Comparison of ENCODE assay signal across 8 cellular contexts in the genomic region with DNA sequence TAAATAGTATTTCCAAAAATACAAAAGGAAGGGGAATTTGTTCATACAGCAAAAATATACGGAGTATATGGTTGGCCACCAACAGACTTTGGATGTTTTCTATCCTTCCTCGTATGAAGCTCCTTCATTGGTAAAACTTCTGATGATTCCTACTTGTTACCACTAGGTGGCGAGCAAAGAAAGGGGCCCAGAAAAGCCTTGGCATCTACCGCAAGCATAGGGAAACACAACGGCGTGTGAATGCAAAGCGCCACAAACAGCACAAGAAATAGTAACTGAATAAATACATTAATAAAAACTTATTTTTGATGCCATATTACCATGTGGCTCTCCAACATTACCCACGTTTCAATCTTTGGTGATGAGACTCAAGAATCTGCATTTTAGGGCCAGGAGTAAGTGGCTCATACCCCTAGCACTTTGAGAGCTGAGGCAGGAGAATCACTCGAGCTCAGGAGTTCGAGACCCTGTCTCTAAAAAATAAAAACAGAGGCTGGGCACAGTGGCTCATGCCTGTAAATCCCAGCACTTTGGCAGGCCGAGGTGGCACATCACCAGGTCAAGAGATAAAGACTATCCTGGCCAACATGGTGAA. TPM values are rescaled to one million over a fixed set of nuclear protein-coding genes. Genes with fewer than 3 reads are reported as not detected.
DNase-seq lines count a peak whose midpoint lies in the region; ATAC-seq and TF ChIP-seq lines count a peak whose summit lies in the region.

No MANE protein-coding gene starts in this region.

- peaks cover 35% of the 10 kb centered on the region for H3K36me3 Mint-ChIP-seq in activated naive CD8-positive, alpha-beta T cell treated with anti-CD3 and anti-CD28 coated beads, Interleukin-2, amount 50 U/mL, for 24 hours (ENCODE audit: low read depth)

- no peaks in the 10 kb centered on the region for H3K27me3 Mint-ChIP-seq in activated naive CD8-positive, alpha-beta T cell treated with anti-CD3 and anti-CD28 coated beads, Interleukin-2, amount 50 U/mL, for 24 hours

- intact Hi-C loops in Right ventricle myocardium superior (cut with DNase I) = loop anchor here (5.0 kb wide), 1 partner anchor 152 kb away; a partner anchor contains a TSS

- H3K9me3 Mint-ChIP-seq in activated naive CD8-positive, alpha-beta T cell treated with anti-CD3 and anti-CD28 coated beads, Interleukin-2, amount 50 U/mL, for 24 hours = no peaks in the 10 kb centered on the region

- H3K4me1 Mint-ChIP-seq in activated naive CD8-positive, alpha-beta T cell treated with anti-CD3 and anti-CD28 coated beads, Interleukin-2, amount 50 U/mL, for 24 hours = peaks cover 72% of the 10 kb centered on the region

- ATAC-seq in SK-N-SH treated with all-trans-retinoic acid at 6 μM for 48 hours (peak; percentile 79), Right ventricle myocardium superior (ENCODE audit: poor library complexity) (peak; percentile 78), HG03135 (IDR thresholded peaks at IDR 0.05; ENCODE audit: unreplicated experiment) (no peak), GM21723 (IDR thresholded peaks at IDR 0.05; ENCODE audit: unreplicated experiment) (no peak)
- ATAC-seq in activated naive CD8-positive, alpha-beta T cell treated with anti-CD3 and anti-CD28 coated beads, Interleukin-2, amount 50 U/mL, for 24 hours = peak; percentile 42

- peak overlapping the region; percentile 31 for H3K27ac Mint-ChIP-seq in activated naive CD8-positive, alpha-beta T cell treated with anti-CD3 and anti-CD28 coated beads, Interleukin-2, amount 50 U/mL, for 24 hours

- DNase-seq in GM03348 (ENCODE audit: low spot score) = peak; percentile 79
- DNase-seq in NCI-H1092 treated with DMSO at 0.1 percent for 48 hours (lab: John Stamatoyannopoulos, UW) = peak; percentile 67
- peak; percentile 36 for DNase-seq in activated naive CD8-positive, alpha-beta T cell treated with anti-CD3 and anti-CD28 coated beads, Interleukin-2, amount 50 U/mL, for 24 hours
- DNase-seq in Right ventricle myocardium superior = no peak
- peak; percentile 90 for DNase-seq in pons (ENCODE audit: low spot score)

- no peak overlapping the region for H3K4me3 Mint-ChIP-seq in activated naive CD8-positive, alpha-beta T cell treated with anti-CD3 and anti-CD28 coated beads, Interleukin-2, amount 50 U/mL, for 24 hours

TF ChIP-seq in SK-N-SH treated with all-trans-retinoic acid at 6 μM for 48 hours, 23 proteins besides CTCF, POLR2A, EP300 and RAD21:
- no peak for TF ChIP-seq ZFP3 (CRISPR knock-in tag; IDR thresholded peaks at IDR 0.05)
- no peak for TF ChIP-seq ZC3H10 (CRISPR knock-in tag; IDR thresholded peaks at IDR 0.05)
- TF ChIP-seq ZFP30 (CRISPR knock-in tag; IDR thresholded peaks at IDR 0.05) = no peak
- no peak for TF ChIP-seq ZNF8 (CRISPR knock-in tag; IDR thresholded peaks at IDR 0.05)
- TF ChIP-seq, protein P1, sequence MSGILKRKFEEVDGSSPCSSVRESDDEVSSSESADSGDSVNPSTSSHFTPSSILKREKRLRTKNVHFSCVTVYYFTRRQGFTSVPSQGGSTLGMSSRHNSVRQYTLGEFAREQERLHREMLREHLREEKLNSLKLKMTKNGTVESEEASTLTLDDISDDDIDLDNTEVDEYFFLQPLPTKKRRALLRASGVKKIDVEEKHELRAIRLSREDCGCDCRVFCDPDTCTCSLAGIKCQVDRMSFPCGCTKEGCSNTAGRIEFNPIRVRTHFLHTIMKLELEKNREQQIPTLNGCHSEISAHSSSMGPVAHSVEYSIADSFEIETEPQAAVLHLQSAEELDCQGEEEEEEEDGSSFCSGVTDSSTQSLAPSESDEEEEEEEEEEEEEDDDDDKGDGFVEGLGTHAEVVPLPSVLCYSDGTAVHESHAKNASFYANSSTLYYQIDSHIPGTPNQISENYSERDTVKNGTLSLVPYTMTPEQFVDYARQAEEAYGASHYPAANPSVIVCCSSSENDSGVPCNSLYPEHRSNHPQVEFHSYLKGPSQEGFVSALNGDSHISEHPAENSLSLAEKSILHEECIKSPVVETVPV (CRISPR knock-in tag; IDR thresholded peaks at IDR 0.05) = no peak
- no peak for TF ChIP-seq SNAI2 (CRISPR knock-in tag; IDR thresholded peaks at IDR 0.05)
- TF ChIP-seq, protein P2, sequence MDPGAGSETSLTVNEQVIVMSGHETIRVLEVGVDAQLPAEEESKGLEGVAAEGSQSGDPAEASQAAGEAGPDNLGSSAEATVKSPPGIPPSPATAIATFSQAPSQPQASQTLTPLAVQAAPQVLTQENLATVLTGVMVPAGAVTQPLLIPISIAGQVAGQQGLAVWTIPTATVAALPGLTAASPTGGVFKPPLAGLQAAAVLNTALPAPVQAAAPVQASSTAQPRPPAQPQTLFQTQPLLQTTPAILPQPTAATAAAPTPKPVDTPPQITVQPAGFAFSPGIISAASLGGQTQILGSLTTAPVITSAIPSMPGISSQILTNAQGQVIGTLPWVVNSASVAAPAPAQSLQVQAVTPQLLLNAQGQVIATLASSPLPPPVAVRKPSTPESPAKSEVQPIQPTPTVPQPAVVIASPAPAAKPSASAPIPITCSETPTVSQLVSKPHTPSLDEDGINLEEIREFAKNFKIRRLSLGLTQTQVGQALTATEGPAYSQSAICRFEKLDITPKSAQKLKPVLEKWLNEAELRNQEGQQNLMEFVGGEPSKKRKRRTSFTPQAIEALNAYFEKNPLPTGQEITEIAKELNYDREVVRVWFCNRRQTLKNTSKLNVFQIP (CRISPR knock-in tag; IDR thresholded peaks at IDR 0.05; ENCODE audit: borderline replicate concordance, low read depth) = no peak
- no peak for TF ChIP-seq ZNF565 (CRISPR knock-in tag; conservative IDR thresholded peaks at IDR 0.05; ENCODE audit: low read depth)
- TF ChIP-seq ISL1 (CRISPR knock-in tag; IDR thresholded peaks at IDR 0.05) = no peak
- no peak for TF ChIP-seq ZNF70 (CRISPR knock-in tag; IDR thresholded peaks at IDR 0.05)
- TF ChIP-seq RARB (CRISPR knock-in tag; IDR thresholded peaks at IDR 0.05) = no peak
- TF ChIP-seq, protein P3, sequence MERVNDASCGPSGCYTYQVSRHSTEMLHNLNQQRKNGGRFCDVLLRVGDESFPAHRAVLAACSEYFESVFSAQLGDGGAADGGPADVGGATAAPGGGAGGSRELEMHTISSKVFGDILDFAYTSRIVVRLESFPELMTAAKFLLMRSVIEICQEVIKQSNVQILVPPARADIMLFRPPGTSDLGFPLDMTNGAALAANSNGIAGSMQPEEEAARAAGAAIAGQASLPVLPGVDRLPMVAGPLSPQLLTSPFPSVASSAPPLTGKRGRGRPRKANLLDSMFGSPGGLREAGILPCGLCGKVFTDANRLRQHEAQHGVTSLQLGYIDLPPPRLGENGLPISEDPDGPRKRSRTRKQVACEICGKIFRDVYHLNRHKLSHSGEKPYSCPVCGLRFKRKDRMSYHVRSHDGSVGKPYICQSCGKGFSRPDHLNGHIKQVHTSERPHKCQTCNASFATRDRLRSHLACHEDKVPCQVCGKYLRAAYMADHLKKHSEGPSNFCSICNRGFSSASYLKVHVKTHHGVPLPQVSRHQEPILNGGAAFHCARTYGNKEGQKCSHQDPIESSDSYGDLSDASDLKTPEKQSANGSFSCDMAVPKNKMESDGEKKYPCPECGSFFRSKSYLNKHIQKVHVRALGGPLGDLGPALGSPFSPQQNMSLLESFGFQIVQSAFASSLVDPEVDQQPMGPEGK (CRISPR knock-in tag; IDR thresholded peaks at IDR 0.05; ENCODE audit: borderline replicate concordance) = no peak
- TF ChIP-seq, protein P4, sequence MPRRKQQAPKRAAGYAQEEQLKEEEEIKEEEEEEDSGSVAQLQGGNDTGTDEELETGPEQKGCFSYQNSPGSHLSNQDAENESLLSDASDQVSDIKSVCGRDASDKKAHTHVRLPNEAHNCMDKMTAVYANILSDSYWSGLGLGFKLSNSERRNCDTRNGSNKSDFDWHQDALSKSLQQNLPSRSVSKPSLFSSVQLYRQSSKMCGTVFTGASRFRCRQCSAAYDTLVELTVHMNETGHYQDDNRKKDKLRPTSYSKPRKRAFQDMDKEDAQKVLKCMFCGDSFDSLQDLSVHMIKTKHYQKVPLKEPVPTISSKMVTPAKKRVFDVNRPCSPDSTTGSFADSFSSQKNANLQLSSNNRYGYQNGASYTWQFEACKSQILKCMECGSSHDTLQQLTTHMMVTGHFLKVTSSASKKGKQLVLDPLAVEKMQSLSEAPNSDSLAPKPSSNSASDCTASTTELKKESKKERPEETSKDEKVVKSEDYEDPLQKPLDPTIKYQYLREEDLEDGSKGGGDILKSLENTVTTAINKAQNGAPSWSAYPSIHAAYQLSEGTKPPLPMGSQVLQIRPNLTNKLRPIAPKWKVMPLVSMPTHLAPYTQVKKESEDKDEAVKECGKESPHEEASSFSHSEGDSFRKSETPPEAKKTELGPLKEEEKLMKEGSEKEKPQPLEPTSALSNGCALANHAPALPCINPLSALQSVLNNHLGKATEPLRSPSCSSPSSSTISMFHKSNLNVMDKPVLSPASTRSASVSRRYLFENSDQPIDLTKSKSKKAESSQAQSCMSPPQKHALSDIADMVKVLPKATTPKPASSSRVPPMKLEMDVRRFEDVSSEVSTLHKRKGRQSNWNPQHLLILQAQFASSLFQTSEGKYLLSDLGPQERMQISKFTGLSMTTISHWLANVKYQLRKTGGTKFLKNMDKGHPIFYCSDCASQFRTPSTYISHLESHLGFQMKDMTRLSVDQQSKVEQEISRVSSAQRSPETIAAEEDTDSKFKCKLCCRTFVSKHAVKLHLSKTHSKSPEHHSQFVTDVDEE (CRISPR knock-in tag; IDR thresholded peaks at IDR 0.05) = no peak
- TF ChIP-seq PPARA (CRISPR knock-in tag; IDR thresholded peaks at IDR 0.05; ENCODE audit: borderline replicate concordance) = no peak
- TF ChIP-seq GLIS3 (CRISPR knock-in tag; IDR thresholded peaks at IDR 0.05) = no peak
- no peak for TF ChIP-seq TCF4 (CRISPR knock-in tag; IDR thresholded peaks at IDR 0.05; ENCODE audit: borderline replicate concordance)
- no peak for TF ChIP-seq CSDC2 (CRISPR knock-in tag; IDR thresholded peaks at IDR 0.05)
- TF ChIP-seq, protein P5, sequence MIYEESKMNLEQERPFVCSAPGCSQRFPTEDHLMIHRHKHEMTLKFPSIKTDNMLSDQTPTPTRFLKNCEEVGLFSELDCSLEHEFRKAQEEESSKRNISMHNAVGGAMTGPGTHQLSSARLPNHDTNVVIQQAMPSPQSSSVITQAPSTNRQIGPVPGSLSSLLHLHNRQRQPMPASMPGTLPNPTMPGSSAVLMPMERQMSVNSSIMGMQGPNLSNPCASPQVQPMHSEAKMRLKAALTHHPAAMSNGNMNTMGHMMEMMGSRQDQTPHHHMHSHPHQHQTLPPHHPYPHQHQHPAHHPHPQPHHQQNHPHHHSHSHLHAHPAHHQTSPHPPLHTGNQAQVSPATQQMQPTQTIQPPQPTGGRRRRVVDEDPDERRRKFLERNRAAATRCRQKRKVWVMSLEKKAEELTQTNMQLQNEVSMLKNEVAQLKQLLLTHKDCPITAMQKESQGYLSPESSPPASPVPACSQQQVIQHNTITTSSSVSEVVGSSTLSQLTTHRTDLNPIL (CRISPR knock-in tag; IDR thresholded peaks at IDR 0.05; ENCODE audit: low read depth) = no peak
- no peak for TF ChIP-seq ARNTL (CRISPR knock-in tag; IDR thresholded peaks at IDR 0.05; ENCODE audit: borderline replicate concordance, low read depth)
- TF ChIP-seq TOX (CRISPR knock-in tag; IDR thresholded peaks at IDR 0.05; ENCODE audit: borderline replicate concordance) = no peak

RNA-seq across cellular contexts. Expression of a gene that starts 34.5 kb away (rescaled TPM):
- total RNA-seq in Right ventricle myocardium superior = 613 TPM

Comparison
In these comparisons a context has a peak if more than half of its experiments do, and no peak if none do; other contexts are left out.
1. ATAC-seq: peak in SK-N-SH treated with all-trans-retinoic acid at 6 μM for 48 hours (single experiment), activated naive CD8-positive, alpha-beta T cell treated with anti-CD3 and anti-CD28 coated beads, Interleukin-2, amount 50 U/mL, for 24 hours (single experiment) and Right ventricle myocardium superior (single experiment); none in HG03135 (single experiment) and GM21723 (single experiment).